Comparison of ENCODE assay signal across 2 cellular contexts in genomic region chr2:134773372-134774073, GRCh38.
TF ChIP-seq lines count a peak whose summit lies in the region.

No MANE protein-coding gene starts in this region.

TF ChIP-seq in HepG2, 621 proteins besides CTCF, POLR2A, EP300 and RAD21:
- TF ChIP-seq, protein P1, sequence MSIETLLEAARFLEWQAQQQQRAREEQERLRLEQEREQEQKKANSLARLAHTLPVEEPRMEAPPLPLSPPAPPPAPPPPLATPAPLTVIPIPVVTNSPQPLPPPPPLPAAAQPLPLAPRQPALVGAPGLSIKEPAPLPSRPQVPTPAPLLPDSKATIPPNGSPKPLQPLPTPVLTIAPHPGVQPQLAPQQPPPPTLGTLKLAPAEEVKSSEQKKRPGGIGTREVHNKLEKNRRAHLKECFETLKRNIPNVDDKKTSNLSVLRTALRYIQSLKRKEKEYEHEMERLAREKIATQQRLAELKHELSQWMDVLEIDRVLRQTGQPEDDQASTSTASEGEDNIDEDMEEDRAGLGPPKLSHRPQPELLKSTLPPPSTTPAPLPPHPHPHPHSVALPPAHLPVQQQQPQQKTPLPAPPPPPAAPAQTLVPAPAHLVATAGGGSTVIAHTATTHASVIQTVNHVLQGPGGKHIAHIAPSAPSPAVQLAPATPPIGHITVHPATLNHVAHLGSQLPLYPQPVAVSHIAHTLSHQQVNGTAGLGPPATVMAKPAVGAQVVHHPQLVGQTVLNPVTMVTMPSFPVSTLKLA (IDR thresholded peaks at IDR 0.05), result peak; percentile 51
- TF ChIP-seq CBX1 (IDR thresholded peaks at IDR 0.05; ENCODE audit: low read depth), result no peak
TF ChIP-seq in HepG2: peak in this region for 1.

TF ChIP-seq in WTC11, 78 proteins besides CTCF, POLR2A, EP300 and RAD21:
- TF ChIP-seq, protein P2, sequence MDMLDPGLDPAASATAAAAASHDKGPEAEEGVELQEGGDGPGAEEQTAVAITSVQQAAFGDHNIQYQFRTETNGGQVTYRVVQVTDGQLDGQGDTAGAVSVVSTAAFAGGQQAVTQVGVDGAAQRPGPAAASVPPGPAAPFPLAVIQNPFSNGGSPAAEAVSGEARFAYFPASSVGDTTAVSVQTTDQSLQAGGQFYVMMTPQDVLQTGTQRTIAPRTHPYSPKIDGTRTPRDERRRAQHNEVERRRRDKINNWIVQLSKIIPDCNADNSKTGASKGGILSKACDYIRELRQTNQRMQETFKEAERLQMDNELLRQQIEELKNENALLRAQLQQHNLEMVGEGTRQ (CRISPR knock-in tag; IDR thresholded peaks at IDR 0.05), result peak; percentile 49; the same call in 1 of the 2 replicates
- no peak for TF ChIP-seq EMX1 (CRISPR knock-in tag; IDR thresholded peaks at IDR 0.05)
